7 cellular contexts compared by ENCODE assay signal in genomic region chr1:241998950-241999495, GRCh38. TPM values are rescaled to one million over a fixed set of nuclear protein-coding genes. Genes with fewer than 3 reads are reported as not detected.
DNase-seq lines count a peak whose midpoint lies in the region; ATAC-seq and TF ChIP-seq lines count a peak whose summit lies in the region.

TSS of gene MAP1LC3C (minus strand) at chr1:241999098. CDS start at chr1:241999008, 90 bp downstream.

- no peak for TF ChIP-seq CTCF in HL-60 (IDR thresholded peaks at IDR 0.05; ENCODE audit: insufficient read depth, low read length)

- DNase-seq in HL-60 (ENCODE audit: low read depth in 1 of 2, low spot score in 1 of 2) (no peak), immature natural killer cell (no peak)
- DNase-seq in activated naive CD8-positive, alpha-beta T cell treated with anti-CD3 and anti-CD28 coated beads, Interleukin-2, amount 10 ng/mL, durations not matched to agents 7 days and 5 days, result no peak

- H3K27me3 ChIP-seq in HL-60 (ENCODE audit: insufficient read depth, poor library complexity, severe bottlenecking), result no peaks in the 10 kb centered on the region

- H3K36me3 Mint-ChIP-seq in activated naive CD8-positive, alpha-beta T cell treated with anti-CD3 and anti-CD28 coated beads, Interleukin-2, amount 10 ng/mL, durations not matched to agents 7 days and 5 days, result no peaks in the 10 kb centered on the region
- no peaks in the 10 kb centered on the region for H3K36me3 Mint-ChIP-seq in immature natural killer cell
- no peaks in the 10 kb centered on the region for H3K36me3 Mint-ChIP-seq in stimulated activated memory B cell treated with anti-CD40 and anti-IgM and Interleukin-4, amounts not matched to agents 10 μg/mL and 1 μg/mL and 100 μg/mL, for 72 hours

- no peak within 1 kb of the TSS for H3K27ac ChIP-seq in HL-60 (replicated peaks)

- H3K4me1 Mint-ChIP-seq in activated naive CD8-positive, alpha-beta T cell treated with anti-CD3 and anti-CD28 coated beads, Interleukin-2, amount 10 ng/mL, durations not matched to agents 7 days and 5 days, result peaks cover 5% of the 10 kb centered on the region
- H3K4me1 Mint-ChIP-seq in immature natural killer cell, result peaks cover 3 to 7% of the 10 kb centered on the region in 2 donors
- H3K4me1 Mint-ChIP-seq in stimulated activated memory B cell treated with anti-CD40 and anti-IgM and Interleukin-4, amounts not matched to agents 10 μg/mL and 1 μg/mL and 100 μg/mL, for 72 hours, result peaks cover 7% of the 10 kb centered on the region

- peak within 1 kb of the TSS; percentile 31 for H3K4me3 ChIP-seq in HL-60 (replicated peaks; ENCODE audit: insufficient read depth, low read length)

- H3K27ac Mint-ChIP-seq in activated naive CD8-positive, alpha-beta T cell treated with anti-CD3 and anti-CD28 coated beads, Interleukin-2, amount 10 ng/mL, durations not matched to agents 7 days and 5 days, result no peak within 1 kb of the TSS
- H3K27ac Mint-ChIP-seq in immature natural killer cell, result no peak within 1 kb of the TSS
- peak within 1 kb of the TSS; percentile 53 for H3K27ac Mint-ChIP-seq in stimulated activated memory B cell treated with anti-CD40 and anti-IgM and Interleukin-4, amounts not matched to agents 10 μg/mL and 1 μg/mL and 100 μg/mL, for 72 hours

- H3K27me3 Mint-ChIP-seq in activated naive CD8-positive, alpha-beta T cell treated with anti-CD3 and anti-CD28 coated beads, Interleukin-2, amount 10 ng/mL, durations not matched to agents 7 days and 5 days, result peaks cover 2% of the 10 kb centered on the region
- H3K27me3 Mint-ChIP-seq in immature natural killer cell (ENCODE audit: low read depth in 3 of 3), result peaks cover 0 to 12% (median 2%) of the 10 kb centered on the region in 3 donors
- peaks cover 1% of the 10 kb centered on the region for H3K27me3 Mint-ChIP-seq in stimulated activated memory B cell treated with anti-CD40 and anti-IgM and Interleukin-4, amounts not matched to agents 10 μg/mL and 1 μg/mL and 100 μg/mL, for 72 hours

- no peaks in the 10 kb centered on the region for H3K9me3 Mint-ChIP-seq in activated naive CD8-positive, alpha-beta T cell treated with anti-CD3 and anti-CD28 coated beads, Interleukin-2, amount 10 ng/mL, durations not matched to agents 7 days and 5 days
- H3K9me3 Mint-ChIP-seq in immature natural killer cell, result no peaks in the 10 kb centered on the region
- H3K9me3 Mint-ChIP-seq in stimulated activated memory B cell treated with anti-CD40 and anti-IgM and Interleukin-4, amounts not matched to agents 10 μg/mL and 1 μg/mL and 100 μg/mL, for 72 hours, result no peaks in the 10 kb centered on the region

- POLR2A ChIA-PET in activated naive CD8-positive, alpha-beta T cell treated with anti-CD3 and anti-CD28 coated beads, Interleukin-2, amount 10 ng/mL, durations not matched to agents 7 days and 5 days (lab: Charles Lee), result no interaction called here

- ATAC-seq in activated naive CD8-positive, alpha-beta T cell treated with anti-CD3 and anti-CD28 coated beads, Interleukin-2, amount 10 ng/mL, durations not matched to agents 7 days and 5 days (ENCODE audit: low read depth), result no peak
- no peak for ATAC-seq in stimulated activated memory B cell treated with anti-CD40 and anti-IgM and Interleukin-4, amounts not matched to agents 10 μg/mL and 1 μg/mL and 100 μg/mL, for 72 hours
- no peak for ATAC-seq in GM18520 (IDR thresholded peaks at IDR 0.05; ENCODE audit: unreplicated experiment)
- ATAC-seq in GM19328 (IDR thresholded peaks at IDR 0.05; ENCODE audit: unreplicated experiment), result no peak
- ATAC-seq in GM21367 (IDR thresholded peaks at IDR 0.05; ENCODE audit: unreplicated experiment), result no peak

- H3K4me3 Mint-ChIP-seq in activated naive CD8-positive, alpha-beta T cell treated with anti-CD3 and anti-CD28 coated beads, Interleukin-2, amount 10 ng/mL, durations not matched to agents 7 days and 5 days, result peak within 1 kb of the TSS; percentile 74
- peak within 1 kb of the TSS; percentile 61 to 73 (median 70) for H3K4me3 Mint-ChIP-seq in immature natural killer cell
- peak within 1 kb of the TSS; percentile 75 for H3K4me3 Mint-ChIP-seq in stimulated activated memory B cell treated with anti-CD40 and anti-IgM and Interleukin-4, amounts not matched to agents 10 μg/mL and 1 μg/mL and 100 μg/mL, for 72 hours

RNA-seq across cellular contexts. Expression of gene MAP1LC3C, which starts in this region (rescaled TPM):
- not detected for total RNA-seq in activated naive CD8-positive, alpha-beta T cell treated with anti-CD3 and anti-CD28 coated beads, Interleukin-2, amount 10 ng/mL, durations not matched to agents 7 days and 5 days
- polyA plus RNA-seq in immature natural killer cell, result not detected
